ENCODE assay signal across 7 cellular contexts in the genomic region with DNA sequence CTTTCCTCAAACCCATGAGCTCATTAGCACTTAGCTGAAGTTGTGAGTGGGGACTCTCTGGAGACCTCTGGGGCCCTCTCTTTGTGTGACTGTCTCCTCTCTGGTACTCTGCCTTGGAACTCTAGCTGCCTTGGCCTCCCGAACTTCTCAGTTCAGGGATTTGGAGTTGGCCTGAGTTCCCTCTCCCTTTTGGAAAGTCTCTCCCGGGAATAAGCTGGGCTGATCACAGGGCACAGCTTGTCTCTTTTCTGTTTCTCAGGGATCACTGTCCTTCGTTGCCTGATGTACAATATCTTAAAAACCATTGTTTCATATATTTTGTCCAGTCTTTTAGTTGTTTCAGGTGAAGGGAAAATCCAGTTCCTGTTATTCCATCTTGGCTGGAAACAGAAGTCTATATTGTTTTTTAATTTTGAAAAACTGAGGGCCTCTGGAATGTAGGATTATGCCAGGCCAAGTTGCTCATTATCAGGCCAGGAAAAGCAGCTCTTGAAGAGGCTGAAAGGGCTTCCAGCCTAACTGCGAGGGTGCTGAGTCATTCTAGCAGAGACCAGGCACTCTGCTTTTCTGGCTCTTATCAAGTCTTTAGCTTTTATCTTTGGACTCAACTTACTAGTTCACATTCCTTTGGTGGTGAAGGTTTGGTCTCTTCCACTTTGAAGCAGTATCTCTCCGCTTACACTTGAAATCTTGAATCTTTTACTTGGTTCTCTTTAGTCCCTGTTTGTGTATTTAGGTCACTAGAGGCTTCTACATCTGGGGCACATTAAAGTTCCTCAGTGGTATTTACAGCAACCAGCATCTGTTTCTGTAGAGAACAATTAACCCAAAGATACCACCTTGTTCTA.
A peak's percentile ranks its signal among the peaks of the same experiment; 100 is the strongest.
DNase-seq lines count a peak whose midpoint lies in the region; TF ChIP-seq lines count a peak whose summit lies in the region.
"Had no signal": no experiment of that assay in that cellular context is flagged by ENCODE, and none has a peak within 500 bp of the region (broad histone marks: within the 10 kb centered on the region; RNA-seq: fewer than 3 reads in every experiment).

No MANE protein-coding gene starts in this region.

- no peak for TF ChIP-seq CTCF in brain microvascular endothelial cell (IDR thresholded peaks at IDR 0.05; ENCODE audit: low read depth, low read length, missing control alignments)

- peak overlapping the region; percentile 86; the same call in 1 of the 2 replicates for H3K27ac ChIP-seq in HUES6 (ENCODE audit: low read depth, low read length)
- peak overlapping the region; percentile 78 for H3K27ac ChIP-seq in brain microvascular endothelial cell
- H3K27ac ChIP-seq: epithelial cell of prostate had no signal

- DNase-seq in brain microvascular endothelial cell (peak; percentile 89), non-pigmented ciliary epithelial cell (ENCODE audit: low read depth) (peak; percentile 88), NOMO-1 (lab: John Stamatoyannopoulos, UW; ENCODE audit: unreplicated experiment in 2 of 2) (no peak), cortex of kidney (lab: John Stamatoyannopoulos, UW) (no peak)
- DNase-seq in stimulated activated CD4-positive, alpha-beta T cell treated with anti-CD3 and anti-CD28 coated beads, Interleukin-2, amount 100 ng/mL, for 48 hours: no peak

- peaks cover 21% of the 10 kb centered on the region for H3K4me1 ChIP-seq in HUES6 (ENCODE audit: control insufficient read depth, insufficient read depth, low read length)

- in situ Hi-C loops in brain microvascular endothelial cell (cut with HindIII; ENCODE audit: low pct_ligation_motif_present, low sequenced_read_pairs): no loop called here

- no peaks in the 10 kb centered on the region for H3K36me3 ChIP-seq in HUES6 (ENCODE audit: control insufficient read depth, insufficient read depth, low read length)
- no peaks in the 10 kb centered on the region for H3K36me3 ChIP-seq in brain microvascular endothelial cell (replicated peaks)

- H3K4me3 ChIP-seq in HUES6 (ENCODE audit: low read depth, low read length) (no peak overlapping the region), brain microvascular endothelial cell (ENCODE audit: low read depth, low read length) (no peak overlapping the region)

- H3K9ac ChIP-seq in HUES6 (ENCODE audit: low read length): peak overlapping the region; percentile 64

- H3K9me3 ChIP-seq in HUES6 (ENCODE audit: control insufficient read depth, insufficient read depth, low read depth, low read length): no peaks in the 10 kb centered on the region

- no peaks in the 10 kb centered on the region for H3K27me3 ChIP-seq in HUES6 (ENCODE audit: control insufficient read depth, insufficient read depth, low read length)
- no peaks in the 10 kb centered on the region for H3K27me3 ChIP-seq in brain microvascular endothelial cell (replicated peaks)

Comparison
In these comparisons a context has a peak if more than half of its experiments do, and no peak if none do; other contexts are left out.
1. DNase-seq: peak in brain microvascular endothelial cell (single experiment) and non-pigmented ciliary epithelial cell (single experiment); none in NOMO-1 (0 of 2), cortex of kidney (single experiment) and stimulated activated CD4-positive, alpha-beta T cell treated with anti-CD3 and anti-CD28 coated beads, Interleukin-2, amount 100 ng/mL, for 48 hours (0 of 2).